In the genomic region with DNA sequence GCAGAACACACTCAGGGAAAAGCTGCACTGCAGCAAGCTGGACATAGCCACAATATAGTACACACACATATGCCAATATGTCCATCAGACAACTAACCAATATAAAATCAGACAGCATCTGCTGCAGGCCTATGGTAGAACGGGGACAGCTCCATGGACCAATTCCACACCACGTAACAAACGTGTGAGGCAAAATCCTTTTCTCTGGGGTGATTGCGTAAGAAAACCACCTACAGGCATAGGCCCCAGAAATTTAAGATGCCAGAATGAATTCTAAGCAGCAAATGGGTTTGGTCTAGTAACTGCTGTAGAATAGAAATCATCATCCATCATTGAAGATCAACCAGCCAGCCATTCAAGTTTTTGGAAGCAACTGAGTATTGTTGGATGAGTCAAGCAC, we compare ENCODE assay signal across 2 cellular contexts.
A peak's percentile ranks its signal among the peaks of the same experiment; 100 is the strongest.
TF ChIP-seq lines count a peak whose summit lies in the region.

No MANE protein-coding gene starts in this region.

TF ChIP-seq in HepG2, 621 proteins besides CTCF, POLR2A, EP300 and RAD21 (continued from another document):
- TF ChIP-seq CEBPB (IDR thresholded peaks at IDR 0.05; ENCODE audit: borderline replicate concordance, low read depth, low read length): peak; percentile 68

TF ChIP-seq in H1, 55 proteins besides CTCF, POLR2A, EP300 and RAD21 (continued from another document):
- TF ChIP-seq USF2 (IDR thresholded peaks at IDR 0.05; ENCODE audit: low read length): no peak
- peak; percentile 75; the same call in 1 of the 2 replicates for TF ChIP-seq CEBPB (IDR thresholded peaks at IDR 0.05; ENCODE audit: low read depth, low read length)
TF ChIP-seq in H1: peak in this region for 1.
